In genomic region chr18:62729487-62730386, GRCh38 we compare ENCODE assay signal across 13 cellular contexts. TPM values are rescaled to one million over a fixed set of nuclear protein-coding genes. Genes with fewer than 3 reads are reported as not detected.
A peak's percentile ranks its signal among the peaks of the same experiment; 100 is the strongest.
DNase-seq lines count a peak whose midpoint lies in the region; ATAC-seq and TF ChIP-seq lines count a peak whose summit lies in the region.
"Had no signal": no experiment of that assay in that cellular context is flagged by ENCODE, and none has a peak within 500 bp of the region (broad histone marks: within the 10 kb centered on the region; RNA-seq: fewer than 3 reads in every experiment).

No MANE protein-coding gene starts in this region.

- no peaks in the 10 kb centered on the region for H4K20me1 ChIP-seq in DOHH2 (ENCODE audit: control insufficient read depth, insufficient read depth, low read depth, low read length)

- 93 to 95% (median 94%) methylated on average over 13 of the region's 13 CpGs for WGBS in heart left ventricle, 4 donors

- H3K4me2 ChIP-seq in DOHH2 (ENCODE audit: low read length) = peak overlapping the region; percentile 67
- H3K4me2 ChIP-seq: A549 had no signal

- TF ChIP-seq CTCF in DOHH2 (IDR thresholded peaks at IDR 0.05; ENCODE audit: low read depth, low read length, poor library complexity, severe bottlenecking) (no peak), heart left ventricle (IDR thresholded peaks at IDR 0.05) (no peak)

- H3K27ac ChIP-seq in DOHH2 (ENCODE audit: low read depth, low read length) = peak overlapping the region; percentile 47
- no peak overlapping the region for H3K27ac ChIP-seq in heart left ventricle
- H3K27ac ChIP-seq: A549, right lobe of liver, VCaP had no signal

- peaks cover 98% of the 10 kb centered on the region for H3K79me2 ChIP-seq in DOHH2 (ENCODE audit: control insufficient read depth, low read length)

- intact Hi-C loops in heart left ventricle (cut with DNase I) = loop anchor here in 4 of 10 donors (10.0 kb wide), 3 partner anchors 65 to 125 kb away; no protein-coding TSS in a partner anchor
- intact Hi-C loops in head of caudate nucleus (cut with DNase I) = no loop called here

- ATAC-seq in GM19351 (IDR thresholded peaks at IDR 0.05; ENCODE audit: unreplicated experiment) (peak; percentile 96), HG02678 (IDR thresholded peaks at IDR 0.05; ENCODE audit: unreplicated experiment) (peak; percentile 85), HG03558 (IDR thresholded peaks at IDR 0.05; ENCODE audit: extremely low read depth, unreplicated experiment) (peak; percentile 72), heart left ventricle (no peak)
- ATAC-seq: A549, right lobe of liver had no signal

- H3K4me3 ChIP-seq in DOHH2 (ENCODE audit: low read length) (peak overlapping the region; percentile 70), heart left ventricle (no peak overlapping the region)
- H3K4me3 ChIP-seq: A549, right lobe of liver had no signal

- H3K36me3 ChIP-seq in DOHH2 (ENCODE audit: control insufficient read depth, low read length) = peaks cover 13% of the 10 kb centered on the region
- H3K36me3 ChIP-seq in heart left ventricle = no peaks in the 10 kb centered on the region
- H3K36me3 ChIP-seq: right lobe of liver had no signal

- TF ChIP-seq POLR2A in heart left ventricle (IDR thresholded peaks at IDR 0.05) = no peak

- H3K27me3 ChIP-seq in DOHH2 (ENCODE audit: control insufficient read depth, low read length) = no peaks in the 10 kb centered on the region
- no peaks in the 10 kb centered on the region for H3K27me3 ChIP-seq in heart left ventricle
- H3K27me3 ChIP-seq: right lobe of liver had no signal

- H3F3A ChIP-seq in DOHH2 (ENCODE audit: control insufficient read depth, insufficient read depth) = peaks cover 9% of the 10 kb centered on the region; the same call in 1 of the 2 replicates

- no peaks in the 10 kb centered on the region for H3K9me2 ChIP-seq in DOHH2 (replicated peaks; ENCODE audit: control insufficient read depth, low read length)

- peaks cover 66% of the 10 kb centered on the region for H3K4me1 ChIP-seq in DOHH2 (ENCODE audit: control insufficient read depth, low read length)
- peaks cover 0 to 10% (median 0%) of the 10 kb centered on the region in 12 donors for H3K4me1 ChIP-seq in heart left ventricle

- no peak for DNase-seq in HCEC 1CT
- DNase-seq in heart left ventricle = no peak
- no peak for DNase-seq in head of caudate nucleus
- no peak for DNase-seq in NCI-H69 (lab: John Stamatoyannopoulos, UW)
- DNase-seq: activated T-cell treated with anti-CD3 and anti-CD28 coated beads, Interleukin-2, amount 50 U/mL, for 24 hours; Kasumi-1; right lobe of liver had no signal

- H3K9me3 ChIP-seq in DOHH2 (ENCODE audit: control insufficient read depth, insufficient read depth, low read length) (peaks cover 9% of the 10 kb centered on the region), heart left ventricle (peaks cover 0 to 18% (median 8%) of the 10 kb centered on the region in 12 donors)
- H3K9me3 ChIP-seq: A549, right lobe of liver had no signal

RNA-seq across cellular contexts. Expression of gene PHLPP1, which starts 14.4 kb away (rescaled TPM):
- 10 to 100 TPM in 1 of 9 donors, 1 to 10 TPM in 8; 4.9 to 11.1 (median 6.3) TPM for total RNA-seq in heart left ventricle
- polyA plus RNA-seq in heart left ventricle = 1 to 10 TPM; 1.7 to 2.6 TPM

Comparison
In these comparisons a context has a peak if more than half of its experiments do, and no peak if none do; other contexts are left out.
1. ATAC-seq: peak in GM19351 (single experiment), HG02678 (single experiment) and HG03558 (single experiment); none in heart left ventricle (0 of 4).